In the genomic region with DNA sequence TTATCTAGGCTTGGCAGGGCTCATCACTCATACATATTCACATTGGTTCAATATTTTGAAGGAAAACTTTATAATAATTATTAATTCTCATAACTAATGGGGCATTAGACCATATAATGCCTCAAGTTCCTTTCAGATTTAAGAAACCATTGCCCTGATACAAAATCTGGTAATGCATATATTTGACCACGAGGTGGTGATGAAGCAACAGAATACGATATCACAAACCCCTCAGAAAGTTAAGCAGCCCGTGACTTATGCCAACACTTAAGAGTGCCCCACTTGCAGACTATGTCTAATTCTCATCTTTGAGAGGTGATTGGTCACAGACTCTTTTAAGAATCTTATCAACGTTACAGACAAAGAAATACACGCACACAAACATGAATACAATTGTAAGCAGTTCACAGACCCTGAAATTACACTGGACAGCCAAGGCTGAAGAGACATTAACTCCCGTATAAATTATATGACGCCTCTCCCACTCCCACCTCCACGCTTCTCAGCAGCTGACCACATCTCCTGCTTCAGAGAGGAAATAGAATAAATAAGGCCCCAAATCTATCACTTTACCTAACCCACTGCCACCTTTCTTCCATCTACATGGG, we compare ENCODE assay signal across 8 cellular contexts. TPM values are rescaled to one million over a fixed set of nuclear protein-coding genes. Genes with fewer than 3 reads are reported as not detected.
DNase-seq lines count a peak whose midpoint lies in the region; ATAC-seq and TF ChIP-seq lines count a peak whose summit lies in the region.

No MANE protein-coding gene starts in this region.

- no peaks in the 10 kb centered on the region for H3K36me3 Mint-ChIP-seq in activated naive CD4-positive, alpha-beta T cell treated with anti-CD3 and anti-CD28 coated beads, Interleukin-2, amount 50 U/mL, for 24 hours
- no peaks in the 10 kb centered on the region for H3K36me3 Mint-ChIP-seq in glutamatergic neuron (ENCODE audit: unreplicated experiment)

- H3K4me3 Mint-ChIP-seq in activated naive CD4-positive, alpha-beta T cell treated with anti-CD3 and anti-CD28 coated beads, Interleukin-2, amount 50 U/mL, for 24 hours = peak overlapping the region; percentile 36
- no peak overlapping the region for H3K4me3 Mint-ChIP-seq in glutamatergic neuron (ENCODE audit: unreplicated experiment)

- no peaks in the 10 kb centered on the region for H3K27me3 Mint-ChIP-seq in activated naive CD4-positive, alpha-beta T cell treated with anti-CD3 and anti-CD28 coated beads, Interleukin-2, amount 50 U/mL, for 24 hours
- no peaks in the 10 kb centered on the region for H3K27me3 Mint-ChIP-seq in glutamatergic neuron (ENCODE audit: unreplicated experiment)

- H3K27ac Mint-ChIP-seq in activated naive CD4-positive, alpha-beta T cell treated with anti-CD3 and anti-CD28 coated beads, Interleukin-2, amount 50 U/mL, for 24 hours = peak overlapping the region; percentile 77
- no peak overlapping the region for H3K27ac Mint-ChIP-seq in glutamatergic neuron (ENCODE audit: unreplicated experiment)

- peaks cover 26% of the 10 kb centered on the region for H3K4me1 Mint-ChIP-seq in activated naive CD4-positive, alpha-beta T cell treated with anti-CD3 and anti-CD28 coated beads, Interleukin-2, amount 50 U/mL, for 24 hours
- H3K4me1 Mint-ChIP-seq in glutamatergic neuron (ENCODE audit: low read depth, unreplicated experiment) = no peaks in the 10 kb centered on the region

- ATAC-seq in HG03439 (IDR thresholded peaks at IDR 0.05; ENCODE audit: unreplicated experiment) = peak; percentile 87

- TF ChIP-seq CTCF in glutamatergic neuron (IDR thresholded peaks at IDR 0.05; ENCODE audit: partially characterized antibody, unreplicated experiment) = peak; percentile 81

- peak; percentile 82 for DNase-seq in DMS53 (lab: John Stamatoyannopoulos, UW)
- peak; percentile 5 for DNase-seq in GM19240 (ENCODE audit: insufficient read length, low spot score)
- peak; percentile 23 for DNase-seq in NCI-H526 treated with DMSO at 0.1 percent for 48 hours (lab: John Stamatoyannopoulos, UW)
- DNase-seq in glutamatergic neuron = no peak
- DNase-seq in retina = peak; percentile 47
- DNase-seq in activated effector memory CD4-positive, alpha-beta T cell treated with anti-CD3 and anti-CD28 coated beads, Interleukin-2, amount 50 U/mL, for 16 hours = no peak

- no peaks in the 10 kb centered on the region for H3K9me3 Mint-ChIP-seq in activated naive CD4-positive, alpha-beta T cell treated with anti-CD3 and anti-CD28 coated beads, Interleukin-2, amount 50 U/mL, for 24 hours
- H3K9me3 Mint-ChIP-seq in glutamatergic neuron (ENCODE audit: unreplicated experiment) = no peaks in the 10 kb centered on the region

RNA-seq across cellular contexts. Expression of gene DNAH6, which starts 20.7 kb away (rescaled TPM):
- total RNA-seq in glutamatergic neuron (ENCODE audit: unreplicated experiment) = 0.86 TPM

RNA-seq across cellular contexts. Expression of gene SUCLG1, which starts 36.6 kb away (rescaled TPM):
- 68.5 TPM for total RNA-seq in glutamatergic neuron (ENCODE audit: unreplicated experiment)

Comparison
In these comparisons a context has a peak if more than half of its experiments do, and no peak if none do; other contexts are left out.
1. DNase-seq: peak in DMS53 (single experiment), GM19240 (single experiment), NCI-H526 treated with DMSO at 0.1 percent for 48 hours (single experiment) and retina (single experiment); none in glutamatergic neuron (single experiment) and activated effector memory CD4-positive, alpha-beta T cell treated with anti-CD3 and anti-CD28 coated beads, Interleukin-2, amount 50 U/mL, for 16 hours (single experiment).